Comparison of ENCODE assay signal across 8 cellular contexts in the genomic region with DNA sequence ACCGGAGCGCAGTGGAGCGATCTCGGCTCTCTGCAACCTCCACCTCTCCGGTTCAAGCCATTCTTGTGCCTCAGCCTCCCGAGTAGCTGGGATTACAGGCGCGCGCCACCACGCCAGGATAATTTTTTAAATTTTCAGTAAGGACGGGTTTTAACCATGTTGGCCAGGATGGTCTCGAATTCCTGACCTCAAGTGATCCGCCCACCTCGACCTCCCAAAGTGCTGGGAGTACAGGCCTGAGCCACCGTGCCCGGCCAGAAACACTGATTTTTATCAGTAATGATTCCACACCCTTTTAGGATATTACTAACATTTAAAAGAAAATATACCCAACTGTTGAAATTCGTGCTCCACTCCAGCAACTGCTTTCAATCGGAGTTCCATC. TPM values are rescaled to one million over a fixed set of nuclear protein-coding genes. Genes with fewer than 3 reads are reported as not detected.
DNase-seq lines count a peak whose midpoint lies in the region; ATAC-seq and TF ChIP-seq lines count a peak whose summit lies in the region.

No MANE protein-coding gene starts in this region.

- no peak for ATAC-seq in naive B cell (ENCODE audit: low read depth in 2 of 2)
- no peak for ATAC-seq in HG02885 (IDR thresholded peaks at IDR 0.05; ENCODE audit: poor library complexity, unreplicated experiment)
- ATAC-seq in GM21360 (IDR thresholded peaks at IDR 0.05; ENCODE audit: unreplicated experiment), result no peak

- H3K4me1 ChIP-seq in Karpas-422 (ENCODE audit: low read length), result peaks cover 5% of the 10 kb centered on the region
- no peaks in the 10 kb centered on the region for H3K4me1 ChIP-seq in colonic mucosa

- H3K27ac Mint-ChIP-seq in naive B cell, result peak overlapping the region in 1 of 6 donors; percentile 67

- intact Hi-C loops in colonic mucosa (cut with DNase I), result no loop called here

- no peaks in the 10 kb centered on the region for H4K20me1 ChIP-seq in Karpas-422 (ENCODE audit: insufficient read depth, low read depth, low read length)

- peak overlapping the region; percentile 69 to 92 (median 82) for H3K4me3 Mint-ChIP-seq in naive B cell

- H3K9me3 ChIP-seq in AG04450 (ENCODE audit: control insufficient read depth, insufficient read depth, low read length) (peaks cover 5% of the 10 kb centered on the region), Karpas-422 (ENCODE audit: low read length) (no peaks in the 10 kb centered on the region), colonic mucosa (no peaks in the 10 kb centered on the region)

- no peak overlapping the region for H2AFZ ChIP-seq in Karpas-422 (ENCODE audit: low read length)

- H3K9me3 Mint-ChIP-seq in naive B cell, result peaks cover 4 to 27% (median 20%) of the 10 kb centered on the region in 7 donors

- DNase-seq in AG04450 (ENCODE audit: low read depth, low spot score), result no peak
- DNase-seq in Karpas-422, result no peak
- no peak for DNase-seq in colonic mucosa
- DNase-seq in naive B cell, result no peak
- DNase-seq in cerebellum (ENCODE audit: low spot score), result no peak
- DNase-seq in NCI-H524 treated with DMSO at 0.1 percent for 48 hours (lab: John Stamatoyannopoulos, UW), result no peak

- H3K27ac ChIP-seq in AG04450 (ENCODE audit: low read depth, low read length) (peak overlapping the region; percentile 70), Karpas-422 (ENCODE audit: low read length) (no peak overlapping the region), colonic mucosa (peak overlapping the region; percentile 56)

- H3K79me2 ChIP-seq in Karpas-422 (ENCODE audit: low read length), result no peaks in the 10 kb centered on the region

- H3K4me2 ChIP-seq in Karpas-422 (ENCODE audit: low read depth, low read length, poor library complexity, severe bottlenecking), result peak overlapping the region; percentile 82

- H3K4me3 ChIP-seq in AG04450 (ENCODE audit: low read depth, low read length), result peak overlapping the region; percentile 83
- peak overlapping the region; percentile 75; the same call in 1 of the 2 replicates for H3K4me3 ChIP-seq in Karpas-422 (ENCODE audit: low read length)
- peak overlapping the region; percentile 57 for H3K4me3 ChIP-seq in colonic mucosa

- POLR2A ChIA-PET in AG04450 (lab: Yijun Ruan, JAX), result no interaction called here

- no peaks in the 10 kb centered on the region for H3K27me3 ChIP-seq in AG04450 (ENCODE audit: control insufficient read depth, insufficient read depth, low read length)
- no peaks in the 10 kb centered on the region for H3K27me3 ChIP-seq in Karpas-422 (ENCODE audit: low read length)
- H3K27me3 ChIP-seq in colonic mucosa, result no peaks in the 10 kb centered on the region

- no peaks in the 10 kb centered on the region for H3K36me3 ChIP-seq in Karpas-422 (ENCODE audit: insufficient read depth, low read length)
- H3K36me3 ChIP-seq in colonic mucosa, result no peaks in the 10 kb centered on the region

- CTCF ChIA-PET in AG04450 (lab: Charles Lee), result interaction anchor here (0.5 to 1.0 kb wide), 2 partner anchors 31 to 708 kb away, joined by 3 to 6 read pairs; no protein-coding TSS in a partner anchor

- H3K4me1 Mint-ChIP-seq in naive B cell, result peaks cover 7 to 12% (median 8%) of the 10 kb centered on the region in 3 donors

- peaks cover 10 to 31% (median 23%) of the 10 kb centered on the region in 3 donors for H3K27me3 Mint-ChIP-seq in naive B cell

- H3K36me3 Mint-ChIP-seq in naive B cell, result peaks cover 9 to 19% of the 10 kb centered on the region in 2 donors

- peak overlapping the region; percentile 23; the same call in 1 of the 2 replicates for H3K9ac ChIP-seq in Karpas-422 (ENCODE audit: low read length)
- peak overlapping the region; percentile 53 to 90 for H3K9ac ChIP-seq in colonic mucosa (ENCODE audit: low read depth in 2 of 2, low read length in 2 of 2)

- TF ChIP-seq CTCF in AG04450 (IDR thresholded peaks at IDR 0.05; ENCODE audit: low read depth, low read length) (no peak), colonic mucosa (IDR thresholded peaks at IDR 0.05) (no peak)

- H3K9me2 ChIP-seq in Karpas-422 (replicated peaks; ENCODE audit: insufficient read depth, low read length), result no peaks in the 10 kb centered on the region

RNA-seq across cellular contexts. Expression of a gene that starts 0.5 kb away (rescaled TPM):
- 3.3 and 4.6 TPM in 2 replicates for polyA plus RNA-seq in AG04450 (2011; rRNA removed)
- 4.7 and 4.8 TPM in 2 replicates for polyA minus RNA-seq in AG04450 (2011; rRNA and poly(A)+ RNA removed)
- 0.36 and 0.60 TPM in 2 replicates for total RNA-seq in Karpas-422 (2014; rRNA removed; shearing (Covaris generic); ENCODE audit: low replicate concordance)
- 1 to 10 TPM; 1.4 to 2.4 TPM for total RNA-seq in colonic mucosa
- not detected for polyA plus RNA-seq in naive B cell (ENCODE audit: low read depth in 6 of 6)
- total RNA-seq in cerebellum, result 14.7 TPM
